Comparison of ENCODE assay signal across 1 cellular context in genomic region chr14:99509871-99510555, GRCh38.
TF ChIP-seq lines count a peak whose summit lies in the region.

No MANE protein-coding gene starts in this region.

TF ChIP-seq in WTC11, 78 proteins besides CTCF, POLR2A, EP300 and RAD21 (continued from another document):
- TF ChIP-seq ZNF281 (CRISPR knock-in tag; IDR thresholded peaks at IDR 0.05) (no peak), ZNF121 (CRISPR knock-in tag; IDR thresholded peaks at IDR 0.05) (no peak), ZMAT4 (CRISPR knock-in tag; IDR thresholded peaks at IDR 0.05) (no peak), SMAD4 (CRISPR knock-in tag; IDR thresholded peaks at IDR 0.05) (no peak), ZNF425 (CRISPR knock-in tag; conservative IDR thresholded peaks at IDR 0.05) (no peak), MAX (CRISPR knock-in tag; IDR thresholded peaks at IDR 0.05) (no peak), CBFB (CRISPR knock-in tag; IDR thresholded peaks at IDR 0.05; ENCODE audit: low read depth) (no peak), GRHL2 (CRISPR knock-in tag; IDR thresholded peaks at IDR 0.05; ENCODE audit: insufficient replicate concordance, severe bottlenecking) (no peak), USF2 (CRISPR knock-in tag; IDR thresholded peaks at IDR 0.05) (no peak)
- TF ChIP-seq, protein P1, sequence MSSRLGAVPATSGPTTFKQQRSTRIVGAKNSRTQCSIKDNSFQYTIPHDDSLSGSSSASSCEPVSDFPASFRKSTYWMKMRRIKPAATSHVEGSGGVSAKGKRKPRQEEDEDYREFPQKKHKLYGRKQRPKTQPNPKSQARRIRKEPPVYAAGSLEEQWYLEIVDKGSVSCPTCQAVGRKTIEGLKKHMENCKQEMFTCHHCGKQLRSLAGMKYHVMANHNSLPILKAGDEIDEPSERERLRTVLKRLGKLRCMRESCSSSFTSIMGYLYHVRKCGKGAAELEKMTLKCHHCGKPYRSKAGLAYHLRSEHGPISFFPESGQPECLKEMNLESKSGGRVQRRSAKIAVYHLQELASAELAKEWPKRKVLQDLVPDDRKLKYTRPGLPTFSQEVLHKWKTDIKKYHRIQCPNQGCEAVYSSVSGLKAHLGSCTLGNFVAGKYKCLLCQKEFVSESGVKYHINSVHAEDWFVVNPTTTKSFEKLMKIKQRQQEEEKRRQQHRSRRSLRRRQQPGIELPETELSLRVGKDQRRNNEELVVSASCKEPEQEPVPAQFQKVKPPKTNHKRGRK (CRISPR knock-in tag; IDR thresholded peaks at IDR 0.05; ENCODE audit: borderline replicate concordance) = no peak
TF ChIP-seq in WTC11: peak in this region for 0.
